Comparison of ENCODE assay signal across 8 cellular contexts in genomic region chr16:81521141-81521626, GRCh38.
DNase-seq lines count a peak whose midpoint lies in the region; ATAC-seq and TF ChIP-seq lines count a peak whose summit lies in the region.

No MANE protein-coding gene starts in this region.

- no peak overlapping the region for H3K27ac ChIP-seq in gastroesophageal sphincter

- peak overlapping the region; percentile 26 for H3K27ac Mint-ChIP-seq in nephron progenitor cell

- no peak for TF ChIP-seq EP300 in gastroesophageal sphincter (IDR thresholded peaks at IDR 0.05)

- no peaks in the 10 kb centered on the region for H3K9me3 ChIP-seq in gastroesophageal sphincter

- peaks cover 11% of the 10 kb centered on the region for H3K36me3 Mint-ChIP-seq in nephron progenitor cell (ENCODE audit: low read depth)

- no peak for TF ChIP-seq POLR2A in gastroesophageal sphincter (IDR thresholded peaks at IDR 0.05)

- H3K9me3 Mint-ChIP-seq in nephron progenitor cell: no peaks in the 10 kb centered on the region

- WGBS in gastroesophageal sphincter (ENCODE audit: low coverage in 1 of 2), 2 donors: 82 to 83% methylated on average over 2 to 10 of the region's 19 CpGs

- H3K36me3 ChIP-seq in gastroesophageal sphincter: no peaks in the 10 kb centered on the region

- no peak overlapping the region for H3K4me3 Mint-ChIP-seq in nephron progenitor cell

- TF ChIP-seq CTCF in nephron progenitor cell (IDR thresholded peaks at IDR 0.05) (no peak), gastroesophageal sphincter (IDR thresholded peaks at IDR 0.05) (no peak)

- peak; percentile 87 for DNase-seq in NK-92 treated with Interleukin-12 subunit alpha and Interleukin-12 subunit beta, amount 100 ng/mL, for 24 hours (lab: John Stamatoyannopoulos, UW)
- DNase-seq in activated effector memory CD4-positive, alpha-beta T cell treated with Interleukin-2 at 50 U/mL for 16 hours: peak; percentile 71
- DNase-seq in nephron progenitor cell (peak; percentile 40), SKM-1 (lab: John Stamatoyannopoulos, UW; ENCODE audit: unreplicated experiment) (no peak), HT-29 (ENCODE audit: low spot score) (no peak)

- H3K4me1 ChIP-seq in gastroesophageal sphincter: peaks cover 0 to 30% (median 4%) of the 10 kb centered on the region in 3 donors

- peaks cover 2% of the 10 kb centered on the region for H3K27me3 Mint-ChIP-seq in nephron progenitor cell (ENCODE audit: low read depth, poor library complexity)

- H3K4me3 ChIP-seq in gastroesophageal sphincter: no peak overlapping the region

- peaks cover 2% of the 10 kb centered on the region for H3K4me1 Mint-ChIP-seq in nephron progenitor cell

- no peaks in the 10 kb centered on the region for H3K27me3 ChIP-seq in gastroesophageal sphincter

- peak; percentile 62 for ATAC-seq in GM19395 (IDR thresholded peaks at IDR 0.05; ENCODE audit: unreplicated experiment)
- no peak for ATAC-seq in HG03521 (IDR thresholded peaks at IDR 0.05; ENCODE audit: unreplicated experiment)
- ATAC-seq in gastroesophageal sphincter: no peak

Comparison
In these comparisons a context has a peak if more than half of its experiments do, and no peak if none do; other contexts are left out.
1. DNase-seq: peak in NK-92 treated with Interleukin-12 subunit alpha and Interleukin-12 subunit beta, amount 100 ng/mL, for 24 hours (single experiment), activated effector memory CD4-positive, alpha-beta T cell treated with Interleukin-2 at 50 U/mL for 16 hours (single experiment) and nephron progenitor cell (single experiment); none in SKM-1 (single experiment) and HT-29 (single experiment).